Comparison of ENCODE assay signal across 16 cellular contexts in genomic region chr14:49923881-49924280, GRCh38.
"Had no signal": no experiment of that assay in that cellular context is flagged by ENCODE, and none has a peak within 500 bp of the region (broad histone marks: within the 10 kb centered on the region; RNA-seq: fewer than 3 reads in every experiment).

No MANE protein-coding gene starts in this region.

- H3K9me3 ChIP-seq: ascending aorta, breast epithelium, gastrocnemius medialis, heart left ventricle, lower lobe of right lung, sigmoid colon, spleen had no signal

- H3K4me1 Mint-ChIP-seq: neural crest cell had no signal

- H3K36me3 ChIP-seq: ascending aorta, breast epithelium, gastrocnemius medialis, heart left ventricle, lower lobe of right lung, sigmoid colon, spleen had no signal

- H3K27ac ChIP-seq: ascending aorta, breast epithelium, gastrocnemius medialis, heart left ventricle, lower lobe of right lung, sigmoid colon, spleen had no signal

- H3K4me3 ChIP-seq: ascending aorta, breast epithelium, gastrocnemius medialis, heart left ventricle, lower lobe of right lung, sigmoid colon, spleen had no signal

- H3K27me3 Mint-ChIP-seq: activated CD8-positive, alpha-beta memory T cell treated with anti-CD3 and anti-CD28 coated beads, Interleukin-2, amount 10 ng/mL, durations not matched to agents 7 days and 5 days had no signal

- H3K9me3 Mint-ChIP-seq: activated T-cell treated with anti-CD3 and anti-CD28 coated beads, Interleukin-2, amount 50 U/mL, for 4 hours; immature natural killer cell had no signal

- H3K27me3 ChIP-seq: ascending aorta, breast epithelium, gastrocnemius medialis, heart left ventricle, sigmoid colon, spleen had no signal

- H3K27ac Mint-ChIP-seq: activated CD8-positive, alpha-beta memory T cell treated with anti-CD3 and anti-CD28 coated beads, Interleukin-2, amount 10 ng/mL, durations not matched to agents 7 days and 5 days had no signal

- H3K4me1 ChIP-seq: ascending aorta, breast epithelium, gastrocnemius medialis, lower lobe of right lung, sigmoid colon had no signal

- ATAC-seq: activated CD8-positive, alpha-beta memory T cell treated with anti-CD3 and anti-CD28 coated beads, Interleukin-2, amount 10 ng/mL, durations not matched to agents 7 days and 5 days; activated T-cell treated with anti-CD3 and anti-CD28 coated beads, Interleukin-2, amount 50 U/mL, for 4 hours; gastrocnemius medialis; heart left ventricle; left cardiac atrium; lower lobe of right lung had no signal

- DNase-seq: activated CD4-positive, alpha-beta T cell treated with anti-CD3 and anti-CD28 coated beads, Interleukin-2, amount 50 U/mL, for 48 hours; activated CD8-positive, alpha-beta memory T cell treated with anti-CD3 and anti-CD28 coated beads, Interleukin-2, amount 10 ng/mL, durations not matched to agents 7 days and 5 days; activated gamma-delta T cell; activated T-cell treated with anti-CD3 and anti-CD28 coated beads, Interleukin-2, amount 50 U/mL, for 4 hours; erythroblast; gastrocnemius medialis; heart left ventricle; immature natural killer cell; left cardiac atrium; lower lobe of right lung; midbrain; sigmoid colon; spleen had no signal

- H3K4me3 Mint-ChIP-seq: activated CD8-positive, alpha-beta memory T cell treated with anti-CD3 and anti-CD28 coated beads, Interleukin-2, amount 10 ng/mL, durations not matched to agents 7 days and 5 days; activated T-cell treated with anti-CD3 and anti-CD28 coated beads, Interleukin-2, amount 50 U/mL, for 4 hours; immature natural killer cell; neural crest cell had no signal
